Comparison of ENCODE assay signal across 13 cellular contexts in the genomic region with DNA sequence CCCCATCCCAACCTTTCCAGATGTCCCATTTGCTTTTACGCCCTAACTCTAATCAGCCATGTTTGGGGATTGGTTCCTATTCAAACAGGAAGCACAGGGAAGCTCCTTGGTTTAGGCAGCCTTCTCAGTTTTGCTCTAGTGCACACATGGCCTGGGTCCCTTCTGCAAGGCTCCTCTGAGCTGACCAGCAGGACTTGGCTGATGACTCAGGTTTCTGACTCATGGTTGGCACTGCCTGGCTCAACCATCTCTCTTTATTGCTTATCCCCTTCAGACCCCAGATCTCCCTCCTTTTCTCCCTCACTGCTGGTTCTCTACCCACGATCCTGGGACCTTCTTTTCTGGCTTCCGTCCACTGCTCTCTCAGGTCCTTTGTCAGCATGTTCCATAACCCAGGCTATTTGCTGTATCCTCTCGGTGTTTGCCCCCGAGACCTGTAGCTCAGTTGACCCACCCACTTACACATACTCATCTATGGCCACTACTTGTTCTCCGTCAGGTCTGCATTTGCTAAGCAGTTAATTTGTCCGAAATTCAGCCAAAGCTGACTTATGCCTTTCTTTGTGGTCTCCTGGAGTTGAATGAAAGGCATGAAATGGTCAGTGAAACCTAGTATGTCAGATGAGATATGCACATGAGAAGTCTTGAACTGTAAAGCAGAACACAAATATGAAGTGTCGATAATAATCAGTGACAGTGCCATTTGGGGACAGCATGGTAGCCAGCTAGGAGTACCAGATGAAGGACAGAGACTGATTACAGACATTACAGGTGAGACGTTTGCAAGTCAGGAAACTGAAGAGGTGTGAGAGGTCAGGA.
DNase-seq lines count a peak whose midpoint lies in the region; ATAC-seq and TF ChIP-seq lines count a peak whose summit lies in the region.
"Had no signal": no experiment of that assay in that cellular context is flagged by ENCODE, and none has a peak within 500 bp of the region (broad histone marks: within the 10 kb centered on the region; RNA-seq: fewer than 3 reads in every experiment).

No MANE protein-coding gene starts in this region.

- intact Hi-C loops in HCT116 (cut with micrococcal nuclease): no loop called here

- CTCF ChIA-PET in HCT116 (lab: Charles Lee) (no interaction called here), GM10248 (lab: Yijun Ruan, JAX) (interaction anchor here (1.2 to 1.4 kb wide), 2 partner anchors 12 to 235 kb away, joined by 3 read pairs; no protein-coding TSS in a partner anchor)

- RAD21 ChIA-PET in HCT116 (lab: Charles Lee; ENCODE audit: low non-redundant PET in 1 of 2, low total read pairs in 2 of 2, uncharacterized antibody in 2 of 2, unreplicated experiment in 2 of 2): no interaction called here

- ATAC-seq in HCT116 (no peak), HG03571 (IDR thresholded peaks at IDR 0.05; ENCODE audit: unreplicated experiment) (no peak)

- BruUV-seq in HCT116 (replicated peaks; lab: Mats Ljungman, UMichigan): no TSS peak

- peaks cover 2% of the 10 kb centered on the region for H3K27me3 ChIP-seq in HCT116 (ENCODE audit: insufficient read depth, low read length)
- no peaks in the 10 kb centered on the region for H3K27me3 ChIP-seq in adipocyte (replicated peaks; ENCODE audit: control insufficient read depth, insufficient read depth, low read length)
- H3K27me3 ChIP-seq: dorsolateral prefrontal cortex had no signal

- H3K9me2 ChIP-seq in HCT116 (ENCODE audit: insufficient read depth): no peaks in the 10 kb centered on the region

- H3K4me1 ChIP-seq in HCT116 (ENCODE audit: control insufficient read depth in 1 of 2, insufficient read depth in 2 of 2, low read length in 2 of 2): peaks cover 0 to 6% of the 10 kb centered on the region in 2 experiments; a peak in 1 of 4 replicates
- no peaks in the 10 kb centered on the region for H3K4me1 ChIP-seq in adipocyte (ENCODE audit: control insufficient read depth, insufficient read depth, low read length)

- no peak overlapping the region for H2AFZ ChIP-seq in HCT116 (ENCODE audit: low read depth, low read length, poor library complexity, severe bottlenecking)

- H4K20me1 ChIP-seq in HCT116 (ENCODE audit: insufficient read depth): no peaks in the 10 kb centered on the region

- no peaks in the 10 kb centered on the region for H3K9me3 ChIP-seq in HCT116 (ENCODE audit: control insufficient read depth in 1 of 2, insufficient read depth in 1 of 2, low read depth in 1 of 2, low read length in 2 of 2)
- no peaks in the 10 kb centered on the region for H3K9me3 ChIP-seq in adipocyte (ENCODE audit: control insufficient read depth, low read length)

- no peaks in the 10 kb centered on the region for H3K79me2 ChIP-seq in HCT116 (ENCODE audit: insufficient read depth, low read length)

- no peak overlapping the region for H3K27ac ChIP-seq in HCT116 (ENCODE audit: low read depth, low read length)
- H3K27ac ChIP-seq: dorsolateral prefrontal cortex had no signal

- no peak for TF ChIP-seq RAD21 in HCT116 (IDR thresholded peaks at IDR 0.05; ENCODE audit: low read depth)

- H3K4me3 ChIP-seq in HCT116 (replicated peaks in 1 of 2; ENCODE audit: low read depth in 1 of 2, low read length in 2 of 2) (no peak overlapping the region), adipocyte (ENCODE audit: low read length) (no peak overlapping the region)
- H3K4me3 ChIP-seq: dorsolateral prefrontal cortex had no signal

- H3K36me3 ChIP-seq in HCT116 (ENCODE audit: control insufficient read depth in 1 of 2, insufficient read depth in 2 of 2, low read length in 2 of 2) (no peaks in the 10 kb centered on the region), adipocyte (ENCODE audit: control insufficient read depth, insufficient read depth, low read length, severe bottlenecking) (no peaks in the 10 kb centered on the region)

- TF ChIP-seq POLR2A in HCT116 (IDR thresholded peaks at IDR 0.05; ENCODE audit: borderline replicate concordance, extremely low read depth, insufficient read depth, insufficient read length): no peak

- TF ChIP-seq CTCF in HCT116 (IDR thresholded peaks at IDR 0.05 in 2 of 3, conservative IDR thresholded peaks at IDR 0.05 in 1 of 3; ENCODE audit: borderline replicate concordance in 1 of 3, insufficient read depth in 1 of 3, low read depth in 2 of 3, low read length in 2 of 3) (no peak), GM10248 (IDR thresholded peaks at IDR 0.05; ENCODE audit: control extremely low read depth, extremely low read depth, low read depth, missing control alignments) (no peak)

- no peak overlapping the region for H3K9ac ChIP-seq in HCT116 (ENCODE audit: low read length)
- no peak overlapping the region for H3K9ac ChIP-seq in adipocyte (ENCODE audit: low read length)

- peak; percentile 60 for DNase-seq in AG08395 (ENCODE audit: low spot score)
- peak; percentile 3 for DNase-seq in HCT116 (ENCODE audit: low read depth, low spot score)
- DNase-seq in adipocyte (ENCODE audit: low read depth): peak; percentile 48
- DNase-seq in glomerular visceral epithelial cell (ENCODE audit: extremely low spot score): peak; percentile 88
- no peak for DNase-seq in GM10248 (ENCODE audit: extremely low spot score)
- no peak for DNase-seq in activated gamma-delta T cell (lab: John Stamatoyannopoulos, UW)
- DNase-seq in activated T-cell treated with anti-CD3 and anti-CD28 coated beads for 4 hours: no peak
- DNase-seq: activated B cell treated with CpG ODN at 0.5 μM for 24 hours, H7, hippocampal formation, NCI-H345 had no signal

- H3K4me2 ChIP-seq in HCT116 (ENCODE audit: low read length): no peak overlapping the region

- POLR2A ChIA-PET in HCT116 (lab: Charles Lee) (no interaction called here), GM10248 (lab: Yijun Ruan, JAX) (no interaction called here)

TF ChIP-seq in HCT116, 20 proteins besides CTCF, POLR2A, EP300 and RAD21:
- TF ChIP-seq POLR2AphosphoS5 (IDR thresholded peaks at IDR 0.05; ENCODE audit: low read depth, low read length) (no peak), ZFX (IDR thresholded peaks at IDR 0.05) (no peak), FOSL1 (IDR thresholded peaks at IDR 0.05; ENCODE audit: low read depth) (peak; percentile 49), REST (IDR thresholded peaks at IDR 0.05; ENCODE audit: low read depth) (no peak), ZNF274 (IDR thresholded peaks at IDR 0.05; ENCODE audit: low read depth, low read length) (no peak), JUND (IDR thresholded peaks at IDR 0.05) (peak; percentile 33; the same call in 1 of the 2 replicates), SP1 (IDR thresholded peaks at IDR 0.05; ENCODE audit: low read depth) (no peak), YY1 (IDR thresholded peaks at IDR 0.05; ENCODE audit: extremely low read depth, insufficient replicate concordance, low read depth, low read length) (no peak), ZBTB33 (IDR thresholded peaks at IDR 0.05; ENCODE audit: extremely low read depth, insufficient replicate concordance, low read length) (no peak), CBX3 (IDR thresholded peaks at IDR 0.05; ENCODE audit: low read depth) (no peak), CEBPB (IDR thresholded peaks at IDR 0.05; ENCODE audit: low read depth) (no peak), SIN3A (IDR thresholded peaks at IDR 0.05; ENCODE audit: low read depth) (no peak), EGR1 (IDR thresholded peaks at IDR 0.05; ENCODE audit: low read depth) (no peak)

Comparison
In these comparisons a context has a peak if more than half of its experiments do, and no peak if none do; other contexts are left out.
1. DNase-seq: peak in AG08395 (single experiment), HCT116 (single experiment), adipocyte (single experiment) and glomerular visceral epithelial cell (single experiment); none in GM10248 (single experiment), activated gamma-delta T cell (single experiment) and activated T-cell treated with anti-CD3 and anti-CD28 coated beads for 4 hours (single experiment).